12 cellular contexts compared by ENCODE assay signal in the genomic region with DNA sequence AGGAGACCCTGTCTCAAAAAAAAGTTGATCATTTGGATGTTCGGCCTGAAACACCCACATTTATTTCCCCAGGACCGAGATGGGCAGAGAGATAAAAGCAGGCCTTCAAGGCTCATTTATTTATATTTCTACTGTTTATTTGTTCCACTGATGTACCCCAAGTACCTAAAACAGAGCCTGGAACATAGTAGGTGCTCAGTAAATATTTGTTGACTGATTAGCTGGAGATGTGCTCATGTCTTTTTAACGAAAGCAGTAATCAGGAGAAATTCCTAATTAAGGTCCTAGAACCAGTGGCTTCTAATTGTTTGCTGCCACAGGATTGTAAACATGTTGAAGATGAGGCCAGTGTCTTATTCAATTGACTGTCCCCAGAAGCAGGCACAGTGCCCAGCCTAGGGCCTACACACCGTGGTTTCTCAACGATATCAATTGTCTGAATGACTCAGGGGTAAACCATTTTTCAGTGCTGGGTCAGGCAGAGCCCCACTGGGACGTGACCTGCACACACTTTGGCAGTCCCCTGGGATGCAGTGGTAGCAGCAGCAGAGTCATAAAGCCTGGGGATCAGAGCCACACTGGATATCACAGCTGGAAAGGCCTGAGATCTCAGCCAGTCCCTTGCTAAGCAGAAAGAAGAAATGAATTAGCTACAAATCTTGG. TPM values are rescaled to one million over a fixed set of nuclear protein-coding genes. Genes with fewer than 3 reads are reported as not detected.
A peak's percentile ranks its signal among the peaks of the same experiment; 100 is the strongest.
DNase-seq lines count a peak whose midpoint lies in the region; ATAC-seq and TF ChIP-seq lines count a peak whose summit lies in the region.
"Had no signal": no experiment of that assay in that cellular context is flagged by ENCODE, and none has a peak within 500 bp of the region (broad histone marks: within the 10 kb centered on the region; RNA-seq: fewer than 3 reads in every experiment).

No MANE protein-coding gene starts in this region.

- TF ChIP-seq CTCF in HEK293 (tag by site-specific recombination; IDR thresholded peaks at IDR 0.05) (no peak), SK-N-SH (IDR thresholded peaks at IDR 0.05) (no peak), colonic mucosa (IDR thresholded peaks at IDR 0.05) (no peak)

- TF ChIP-seq EP300 in SK-N-SH (IDR thresholded peaks at IDR 0.05; ENCODE audit: borderline replicate concordance in 1 of 2, low read depth in 1 of 2, low read length in 1 of 2) = no peak

- H3K27me3 ChIP-seq in SK-N-SH (ENCODE audit: insufficient read depth) (no peaks in the 10 kb centered on the region), colonic mucosa (no peaks in the 10 kb centered on the region)

- intact Hi-C loops in posterior vena cava (cut with DNase I) (no loop called here), colonic mucosa (cut with DNase I) (no loop called here)

- no peaks in the 10 kb centered on the region for H3K27me3 Mint-ChIP-seq in stimulated activated memory B cell treated with anti-CD40 and anti-IgM and Interleukin-4, amounts not matched to agents 10 μg/mL and 1 μg/mL and 100 μg/mL, for 72 hours

- H3K9me3 ChIP-seq in HEK293 (ENCODE audit: control insufficient read depth, insufficient read depth, low read depth, low read length) (no peaks in the 10 kb centered on the region), SK-N-SH (no peaks in the 10 kb centered on the region), colonic mucosa (no peaks in the 10 kb centered on the region)

- H3K4me1 Mint-ChIP-seq in stimulated activated memory B cell treated with anti-CD40 and anti-IgM and Interleukin-4, amounts not matched to agents 10 μg/mL and 1 μg/mL and 100 μg/mL, for 72 hours = peaks cover 14% of the 10 kb centered on the region

- POLR2A ChIA-PET in HEK293 (lab: Yijun Ruan, JAX) = interaction anchor here (0.6 kb wide), 1 partner anchor 346 kb away, joined by 3 read pairs; no protein-coding TSS in a partner anchor
- POLR2A ChIA-PET in SK-N-SH (lab: Yijun Ruan, JAX) = no interaction called here

- H3K9ac ChIP-seq in SK-N-SH (no peak overlapping the region), colonic mucosa (ENCODE audit: low read depth in 2 of 2, low read length in 2 of 2) (no peak overlapping the region)

- no peak overlapping the region for H3K27ac Mint-ChIP-seq in stimulated activated memory B cell treated with anti-CD40 and anti-IgM and Interleukin-4, amounts not matched to agents 10 μg/mL and 1 μg/mL and 100 μg/mL, for 72 hours
- H3K27ac Mint-ChIP-seq: natural killer cell had no signal

- no peaks in the 10 kb centered on the region for H4K20me1 ChIP-seq in SK-N-SH (ENCODE audit: insufficient read depth)

- no peaks in the 10 kb centered on the region for H3F3A ChIP-seq in SK-N-SH (replicated peaks; ENCODE audit: insufficient read depth)

- H3K4me3 ChIP-seq in HEK293 (ENCODE audit: low read depth, low read length) (no peak overlapping the region), SK-N-SH (ENCODE audit: low read depth in 2 of 2, low read length in 1 of 2) (no peak overlapping the region), colonic mucosa (no peak overlapping the region)

- H3K27ac ChIP-seq in HEK293 (ENCODE audit: extremely low read depth, low read depth, low read length) = 0 out of 2 replicates have a peak overlapping the region, but pooled peaks have one; percentile 8
- H3K27ac ChIP-seq in SK-N-SH (ENCODE audit: low read depth in 2 of 2, low read length in 1 of 2) = 0 out of 4 replicates have a peak overlapping the region, but pooled peaks of 1 of the 2 experiments have one; percentile 15
- no peak overlapping the region for H3K27ac ChIP-seq in colonic mucosa

- no peak overlapping the region for H3K4me3 Mint-ChIP-seq in stimulated activated memory B cell treated with anti-CD40 and anti-IgM and Interleukin-4, amounts not matched to agents 10 μg/mL and 1 μg/mL and 100 μg/mL, for 72 hours
- H3K4me3 Mint-ChIP-seq: natural killer cell had no signal

- no peaks in the 10 kb centered on the region for H3K79me2 ChIP-seq in SK-N-SH (ENCODE audit: insufficient read depth)

- ATAC-seq in stimulated activated memory B cell treated with anti-CD40 and anti-IgM and Interleukin-4, amounts not matched to agents 10 μg/mL and 1 μg/mL and 100 μg/mL, for 72 hours = peak; percentile 55
- no peak for ATAC-seq in HG02885 (IDR thresholded peaks at IDR 0.05; ENCODE audit: poor library complexity, unreplicated experiment)
- ATAC-seq: natural killer cell had no signal

- 0 out of 2 replicates have a peak overlapping the region, but pooled peaks have one; percentile 8 for H2AFZ ChIP-seq in SK-N-SH (ENCODE audit: low read depth)

- H3K4me1 ChIP-seq in HEK293 (ENCODE audit: control insufficient read depth, insufficient read depth, low read length) (peaks cover 4% of the 10 kb centered on the region), SK-N-SH (ENCODE audit: control insufficient read depth in 1 of 2, insufficient read depth in 2 of 2, low read depth in 1 of 2, low read length in 1 of 2) (peaks cover 4 to 5% of the 10 kb centered on the region in 2 experiments; a peak in 2 of 4 replicates), colonic mucosa (no peaks in the 10 kb centered on the region)

- H3K9me3 Mint-ChIP-seq in stimulated activated memory B cell treated with anti-CD40 and anti-IgM and Interleukin-4, amounts not matched to agents 10 μg/mL and 1 μg/mL and 100 μg/mL, for 72 hours = peaks cover 3% of the 10 kb centered on the region
- H3K9me3 Mint-ChIP-seq: natural killer cell had no signal

- WGBS in SK-N-SH (ENCODE audit: low lambda C conversion rate) = 68% methylated on average over 4 of the region's 6 CpGs

- TF ChIP-seq RAD21 in SK-N-SH (IDR thresholded peaks at IDR 0.05; ENCODE audit: low read length) = no peak

- no peak for DNase-seq in SK-N-SH
- peak; percentile 60 for DNase-seq in fibroblast of peridontal ligament (ENCODE audit: extremely low read depth)
- no peak for DNase-seq in posterior vena cava (ENCODE audit: low spot score)
- DNase-seq in colonic mucosa = no peak
- DNase-seq: Karpas-422, natural killer cell, NCI-H446, T-helper 2 cell had no signal

- no peak overlapping the region for H3K4me2 ChIP-seq in SK-N-SH

- no peaks in the 10 kb centered on the region for H3K36me3 Mint-ChIP-seq in stimulated activated memory B cell treated with anti-CD40 and anti-IgM and Interleukin-4, amounts not matched to agents 10 μg/mL and 1 μg/mL and 100 μg/mL, for 72 hours
- H3K36me3 Mint-ChIP-seq: natural killer cell had no signal

- CTCF ChIA-PET in HEK293 (lab: Yijun Ruan, JAX) (interaction anchor here (0.6 to 1.6 kb wide), 12 partner anchors 10 to 335 kb away, joined by 3 to 8 read pairs (median 3); no protein-coding TSS in a partner anchor), SK-N-SH (lab: Yijun Ruan, JAX) (interaction anchor here (0.8 to 6.2 kb wide), 4 partner anchors 9 to 51 kb away, joined by 3 to 32 read pairs (median 8); a partner anchor contains a TSS)

- H3K36me3 ChIP-seq in HEK293 (ENCODE audit: control insufficient read depth in 2 of 2, insufficient read depth in 1 of 2, low read length in 2 of 2) (no peaks in the 10 kb centered on the region), SK-N-SH (replicated peaks in 1 of 2; ENCODE audit: control insufficient read depth in 1 of 2, insufficient read depth in 2 of 2, low read length in 1 of 2) (no peaks in the 10 kb centered on the region), colonic mucosa (no peaks in the 10 kb centered on the region)

- no peaks in the 10 kb centered on the region for H3K9me2 ChIP-seq in SK-N-SH

TF ChIP-seq in HEK293, 187 proteins besides CTCF, POLR2A, EP300 and RAD21 (continues in another document):
- TF ChIP-seq, protein P1, sequence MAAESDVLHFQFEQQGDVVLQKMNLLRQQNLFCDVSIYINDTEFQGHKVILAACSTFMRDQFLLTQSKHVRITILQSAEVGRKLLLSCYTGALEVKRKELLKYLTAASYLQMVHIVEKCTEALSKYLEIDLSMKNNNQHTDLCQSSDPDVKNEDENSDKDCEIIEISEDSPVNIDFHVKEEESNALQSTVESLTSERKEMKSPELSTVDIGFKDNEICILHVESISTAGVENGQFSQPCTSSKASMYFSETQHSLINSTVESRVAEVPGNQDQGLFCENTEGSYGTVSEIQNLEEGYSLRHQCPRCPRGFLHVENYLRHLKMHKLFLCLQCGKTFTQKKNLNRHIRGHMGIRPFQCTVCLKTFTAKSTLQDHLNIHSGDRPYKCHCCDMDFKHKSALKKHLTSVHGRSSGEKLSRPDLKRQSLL (tag by site-specific recombination; IDR thresholded peaks at IDR 0.05) = no peak
- TF ChIP-seq ZNF555 (tag by site-specific recombination; conservative IDR thresholded peaks at IDR 0.05) = no peak

TF ChIP-seq in SK-N-SH, 30 proteins besides CTCF, POLR2A, EP300 and RAD21 (continues in another document):
- TF ChIP-seq MXI1 (IDR thresholded peaks at IDR 0.05; ENCODE audit: low read depth, low read length) = no peak
- no peak for TF ChIP-seq TEAD4 (IDR thresholded peaks at IDR 0.05; ENCODE audit: borderline replicate concordance, insufficient read depth)
- TF ChIP-seq ELF1 (IDR thresholded peaks at IDR 0.05) = no peak
- TF ChIP-seq JUND (IDR thresholded peaks at IDR 0.05) = peak; percentile 58; the same call in 1 of the 2 replicates
- TF ChIP-seq, protein P2, sequence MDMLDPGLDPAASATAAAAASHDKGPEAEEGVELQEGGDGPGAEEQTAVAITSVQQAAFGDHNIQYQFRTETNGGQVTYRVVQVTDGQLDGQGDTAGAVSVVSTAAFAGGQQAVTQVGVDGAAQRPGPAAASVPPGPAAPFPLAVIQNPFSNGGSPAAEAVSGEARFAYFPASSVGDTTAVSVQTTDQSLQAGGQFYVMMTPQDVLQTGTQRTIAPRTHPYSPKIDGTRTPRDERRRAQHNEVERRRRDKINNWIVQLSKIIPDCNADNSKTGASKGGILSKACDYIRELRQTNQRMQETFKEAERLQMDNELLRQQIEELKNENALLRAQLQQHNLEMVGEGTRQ (IDR thresholded peaks at IDR 0.05; ENCODE audit: borderline replicate concordance, low read depth, low read length) = no peak
- TF ChIP-seq SMC3 (IDR thresholded peaks at IDR 0.05; ENCODE audit: low read depth, low read length) = no peak
- no peak for TF ChIP-seq FOXM1 (IDR thresholded peaks at IDR 0.05; ENCODE audit: low read depth)
- no peak for TF ChIP-seq YY1 (IDR thresholded peaks at IDR 0.05; ENCODE audit: low read depth)
- peak; percentile 6; the same call in 1 of the 2 replicates for TF ChIP-seq TCF12 (IDR thresholded peaks at IDR 0.05)

RNA-seq across cellular contexts. Expression of a gene that starts 34.8 kb away (rescaled TPM):
- polyA plus RNA-seq in SK-N-SH (2012; rRNA removed) = not detected in 2 replicates
- polyA plus RNA-seq in SK-N-SH (2012; cell fraction: cytosol; rRNA removed) = 0.01 TPM in 1 of 2 replicates, not detected in the other
- polyA plus RNA-seq in SK-N-SH (2012; cell fraction: nucleus; rRNA removed) = not detected in 2 replicates
- total RNA-seq in posterior vena cava (not detected), colonic mucosa (not detected)
- total RNA-seq: natural killer cell had no signal

RNA-seq across cellular contexts. Expression of a gene that starts 54.9 kb away (rescaled TPM):
- 31.5 and 39.7 TPM in 2 replicates for polyA plus RNA-seq in SK-N-SH (2012; rRNA removed)
- 28.3 and 29.9 TPM in 2 replicates for polyA plus RNA-seq in SK-N-SH (2012; cell fraction: cytosol; rRNA removed)
- 45.7 and 61.0 TPM in 2 replicates for polyA plus RNA-seq in SK-N-SH (2012; cell fraction: nucleus; rRNA removed)
- total RNA-seq in posterior vena cava = 100 to 1,000 TPM; 169 to 172 TPM
- total RNA-seq in colonic mucosa = 10 to 100 TPM; 43.4 to 68.7 TPM

RNA-seq across cellular contexts. Expression of a gene that starts 56.4 kb away (rescaled TPM):
- polyA plus RNA-seq in SK-N-SH (2012; rRNA removed) = 0.02 TPM in 2 replicates
- 0.03 TPM in 1 of 2 replicates, not detected in the other for polyA plus RNA-seq in SK-N-SH (2012; cell fraction: cytosol; rRNA removed)
- polyA plus RNA-seq in SK-N-SH (2012; cell fraction: nucleus; rRNA removed) = 0.01 and 0.04 TPM in 2 replicates
- total RNA-seq in posterior vena cava (not detected), colonic mucosa (not detected)
- total RNA-seq: cardiac septum, natural killer cell had no signal
